19 cellular contexts compared by ENCODE assay signal in genomic region chr17:76880268-76880667, GRCh38. TPM values are rescaled to one million over a fixed set of nuclear protein-coding genes. Genes with fewer than 3 reads are reported as not detected.
DNase-seq lines count a peak whose midpoint lies in the region; ATAC-seq, FAIRE-seq and TF ChIP-seq lines count a peak whose summit lies in the region.
"Had no signal": no experiment of that assay in that cellular context is flagged by ENCODE, and none has a peak within 500 bp of the region (broad histone marks: within the 10 kb centered on the region; RNA-seq: fewer than 3 reads in every experiment).

No MANE protein-coding gene starts in this region.

- DNase-seq in activated naive CD4-positive, alpha-beta T cell treated with anti-CD3 and anti-CD28 coated beads, Interleukin-2, amount 50 U/mL, for 16 hours: no peak
- DNase-seq in NT2/D1 (ENCODE audit: low read depth, low spot score): no peak
- DNase-seq in endodermal cell: peak; percentile 61
- DNase-seq in left ventricle myocardium superior: no peak
- DNase-seq in kidney: no peak
- no peak for DNase-seq in MV-4-11 (lab: John Stamatoyannopoulos, UW)
- DNase-seq: AML-193; CD4-positive, alpha-beta T cell; DMS153; DMS79; GDM1 had no signal

- H3K36me3 Mint-ChIP-seq in activated naive CD4-positive, alpha-beta T cell treated with anti-CD3 and anti-CD28 coated beads, Interleukin-2, amount 50 U/mL, for 24 hours: peaks cover 1% of the 10 kb centered on the region
- peaks cover 1% of the 10 kb centered on the region for H3K36me3 Mint-ChIP-seq in endodermal cell (ENCODE audit: low read depth)

- no peaks in the 10 kb centered on the region for H3K4me1 Mint-ChIP-seq in activated naive CD4-positive, alpha-beta T cell treated with anti-CD3 and anti-CD28 coated beads, Interleukin-2, amount 50 U/mL, for 24 hours
- H3K4me1 Mint-ChIP-seq in endodermal cell: peaks cover 4% of the 10 kb centered on the region

- no peak for FAIRE-seq in kidney (lab: Jason Lieb, UNC)
- FAIRE-seq: A549, GM12892, GM18507, K562 had no signal

- peaks cover 5% of the 10 kb centered on the region for H3K9me3 Mint-ChIP-seq in activated naive CD4-positive, alpha-beta T cell treated with anti-CD3 and anti-CD28 coated beads, Interleukin-2, amount 50 U/mL, for 24 hours
- H3K9me3 Mint-ChIP-seq in endodermal cell: no peaks in the 10 kb centered on the region

- ATAC-seq in left ventricle myocardium superior: no peak
- ATAC-seq: A549, K562 had no signal

- H3K27ac ChIP-seq in endodermal cell (ENCODE audit: low read depth, low read length) (no peak overlapping the region), kidney (ENCODE audit: low read depth in 2 of 2, low read length in 2 of 2) (no peak overlapping the region)
- H3K27ac ChIP-seq: 22Rv1, C4-2B, HL-60 had no signal

- H3K9ac ChIP-seq in NT2/D1 (ENCODE audit: insufficient read length, low read depth) (peak overlapping the region; percentile 38), endodermal cell (ENCODE audit: extremely low read depth, low read length, poor library complexity, severe bottlenecking) (no peak overlapping the region), kidney (ENCODE audit: low read length in 2 of 2) (no peak overlapping the region)

- H3K4me3 Mint-ChIP-seq in activated naive CD4-positive, alpha-beta T cell treated with anti-CD3 and anti-CD28 coated beads, Interleukin-2, amount 50 U/mL, for 24 hours: no peak overlapping the region
- no peak overlapping the region for H3K4me3 Mint-ChIP-seq in endodermal cell
- H3K4me3 Mint-ChIP-seq: CD4-positive, alpha-beta T cell had no signal

- peak overlapping the region; percentile 46 for H3K27ac Mint-ChIP-seq in activated naive CD4-positive, alpha-beta T cell treated with anti-CD3 and anti-CD28 coated beads, Interleukin-2, amount 50 U/mL, for 24 hours
- no peak overlapping the region for H3K27ac Mint-ChIP-seq in endodermal cell
- H3K27ac Mint-ChIP-seq: CD4-positive, alpha-beta T cell had no signal

- no peaks in the 10 kb centered on the region for H3K27me3 Mint-ChIP-seq in activated naive CD4-positive, alpha-beta T cell treated with anti-CD3 and anti-CD28 coated beads, Interleukin-2, amount 50 U/mL, for 24 hours
- H3K27me3 Mint-ChIP-seq in endodermal cell (ENCODE audit: insufficient read depth): no peaks in the 10 kb centered on the region
- H3K27me3 Mint-ChIP-seq: CD4-positive, alpha-beta T cell had no signal

- peaks cover 11% of the 10 kb centered on the region for H3K36me3 ChIP-seq in NT2/D1 (ENCODE audit: insufficient read depth, insufficient read length, low read length)
- no peaks in the 10 kb centered on the region for H3K36me3 ChIP-seq in endodermal cell (ENCODE audit: control insufficient read depth, insufficient read depth, low read length)
- no peaks in the 10 kb centered on the region for H3K36me3 ChIP-seq in kidney (ENCODE audit: control insufficient read depth in 1 of 2, insufficient read depth in 2 of 2, low read length in 2 of 2)

- H3K27me3 ChIP-seq in NT2/D1 (ENCODE audit: insufficient read depth, insufficient read length): no peaks in the 10 kb centered on the region
- H3K27me3 ChIP-seq in endodermal cell (ENCODE audit: control insufficient read depth, insufficient read depth, low read length, poor library complexity, severe bottlenecking): no peaks in the 10 kb centered on the region

- TF ChIP-seq CTCF in endodermal cell (conservative IDR thresholded peaks at IDR 0.05) (no peak), kidney (IDR thresholded peaks at IDR 0.05; ENCODE audit: borderline replicate concordance, extremely low read depth, insufficient read depth) (no peak)

- H3K4me3 ChIP-seq in NT2/D1 (ENCODE audit: insufficient read length, low read depth): no peak overlapping the region
- H3K4me3 ChIP-seq in endodermal cell (ENCODE audit: low read length): no peak overlapping the region
- no peak overlapping the region for H3K4me3 ChIP-seq in kidney (ENCODE audit: low read length in 2 of 2)
- H3K4me3 ChIP-seq: A549, K562 had no signal

- H3K4me1 ChIP-seq in NT2/D1 (ENCODE audit: insufficient read depth, insufficient read length) (peaks cover 20% of the 10 kb centered on the region), endodermal cell (ENCODE audit: control insufficient read depth, insufficient read depth, low read length) (no peaks in the 10 kb centered on the region), kidney (ENCODE audit: control insufficient read depth in 1 of 2, insufficient read depth in 1 of 2, low read depth in 1 of 2, low read length in 2 of 2) (no peaks in the 10 kb centered on the region)
- H3K4me1 ChIP-seq: A549 had no signal

- H3K9me3 ChIP-seq in NT2/D1 (ENCODE audit: insufficient read depth, low read length) (0 out of 2 replicates have a peak, but pooled peaks cover 1% of the 10 kb centered on the region), endodermal cell (ENCODE audit: control insufficient read depth, low read length) (no peaks in the 10 kb centered on the region), kidney (ENCODE audit: control insufficient read depth in 1 of 2, low read length in 2 of 2) (no peaks in the 10 kb centered on the region)

- WGBS in endodermal cell (ENCODE audit: insufficient coverage in 1 of 2, insufficient read length in 1 of 2), 2 experiments: 71 to 83% methylated on average over 6 to 10 of the region's 10 CpGs

- intact Hi-C loops in left ventricle myocardium superior (cut with micrococcal nuclease): no loop called here
- intact Hi-C loops in kidney (cut with DNase I): no loop called here

RNA-seq across cellular contexts. Expression of gene MGAT5B, which starts 12.1 kb away (rescaled TPM):
- total RNA-seq in endodermal cell (1 to 10 TPM; 2.9 to 3.3 TPM), left ventricle myocardium superior (not detected), kidney (2.3 TPM)
- 7.2 TPM for polyA plus RNA-seq in endodermal cell (2013, experiment 1 of 2)
- polyA plus RNA-seq in endodermal cell (2013, experiment 2 of 2): 7.2 TPM
- polyA plus RNA-seq in kidney (ENCODE audit: insufficient read depth, low read depth, low replicate concordance): 0.56 TPM
